ENCODE assay signal across 19 cellular contexts in the genomic region with DNA sequence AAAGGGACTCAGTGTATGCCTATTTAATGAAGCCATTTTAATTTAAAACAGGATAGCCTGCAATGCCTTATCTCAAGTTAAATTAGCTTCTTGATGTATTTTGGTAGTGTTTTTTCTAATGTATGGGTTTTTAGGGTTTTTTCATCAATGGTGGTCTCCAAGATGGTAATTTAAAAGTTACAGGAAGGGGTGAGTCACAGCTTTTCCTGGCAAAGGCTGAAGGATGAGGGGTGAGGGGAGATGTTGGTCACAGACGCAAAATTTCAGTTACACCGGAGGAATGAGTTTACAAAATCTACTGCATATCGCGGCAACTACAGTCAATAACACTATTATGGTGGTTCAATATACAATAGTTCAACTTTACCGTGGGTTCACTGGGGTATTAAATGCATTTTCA. TPM values are rescaled to one million over a fixed set of nuclear protein-coding genes. Genes with fewer than 3 reads are reported as not detected.
DNase-seq lines count a peak whose midpoint lies in the region; ATAC-seq and TF ChIP-seq lines count a peak whose summit lies in the region.
"Had no signal": no experiment of that assay in that cellular context is flagged by ENCODE, and none has a peak within 500 bp of the region (broad histone marks: within the 10 kb centered on the region; RNA-seq: fewer than 3 reads in every experiment).

No MANE protein-coding gene starts in this region.

- TF ChIP-seq CTCF in natural killer cell (IDR thresholded peaks at IDR 0.05) = no peak
- no peak for TF ChIP-seq CTCF in fibroblast of lung (conservative IDR thresholded peaks at IDR 0.05 in 1 of 2, IDR thresholded peaks at IDR 0.05 in 1 of 2; ENCODE audit: low read depth in 1 of 2, low read length in 2 of 2)
- TF ChIP-seq CTCF in tibial artery (IDR thresholded peaks at IDR 0.05) = no peak

- intact Hi-C loops in natural killer cell (cut with micrococcal nuclease) (no loop called here), tibial artery (cut with DNase I; ENCODE audit: low total_unique reads) (no loop called here)

- H3K4me1 ChIP-seq in fibroblast of lung (ENCODE audit: control insufficient read depth, extremely low read depth, insufficient read depth, low read length) = no peaks in the 10 kb centered on the region
- H3K4me1 ChIP-seq in tibial artery = peaks cover 0 to 69% (median 29%) of the 10 kb centered on the region in 4 donors

- peak overlapping the region; percentile 1 for H3K4me3 Mint-ChIP-seq in natural killer cell treated with Interleukin-12 subunit alpha and Interleukin-12 subunit beta and Interleukin-15 and Interleukin-18, amount 100 ng/mL, for 72 hours
- no peak overlapping the region for H3K4me3 Mint-ChIP-seq in natural killer cell
- no peak overlapping the region for H3K4me3 Mint-ChIP-seq in activated CD8-positive, alpha-beta T cell treated with anti-CD3 and anti-CD28 coated beads, Interleukin-2, amount 10 ng/mL, durations not matched to agents 7 days and 5 days
- H3K4me3 Mint-ChIP-seq: H9, HFFc6 had no signal

- H3K4me3 ChIP-seq in fibroblast of lung (replicated peaks in 1 of 4; ENCODE audit: control extremely low read depth in 1 of 4, insufficient read depth in 1 of 4, low read depth in 3 of 4, low read length in 4 of 4) (no peak overlapping the region), tibial artery (no peak overlapping the region)
- H3K4me3 ChIP-seq: GM23248 had no signal

- H3K36me3 ChIP-seq in fibroblast of lung (ENCODE audit: control insufficient read depth, insufficient read depth, low read length) (no peaks in the 10 kb centered on the region), tibial artery (no peaks in the 10 kb centered on the region)

- no peaks in the 10 kb centered on the region for H3K27me3 ChIP-seq in fibroblast of lung (ENCODE audit: control insufficient read depth, insufficient read depth, low read length)
- no peaks in the 10 kb centered on the region for H3K27me3 ChIP-seq in tibial artery

- CTCF ChIA-PET in activated CD8-positive, alpha-beta T cell treated with anti-CD3 and anti-CD28 coated beads, Interleukin-2, amount 10 ng/mL, durations not matched to agents 7 days and 5 days (lab: Charles Lee) = no interaction called here

- no peaks in the 10 kb centered on the region for H3K79me2 ChIP-seq in fibroblast of lung (ENCODE audit: control insufficient read depth, insufficient read depth, low read length)

- POLR2A ChIA-PET in activated CD8-positive, alpha-beta T cell treated with anti-CD3 and anti-CD28 coated beads, Interleukin-2, amount 10 ng/mL, durations not matched to agents 7 days and 5 days (lab: Charles Lee) = no interaction called here

- H3K9me3 ChIP-seq in fibroblast of lung (ENCODE audit: control insufficient read depth, insufficient read depth, low read depth, low read length) (no peaks in the 10 kb centered on the region), tibial artery (peaks cover 0 to 6% (median 3%) of the 10 kb centered on the region in 3 donors)

- H3K27ac ChIP-seq in fibroblast of lung (ENCODE audit: insufficient read depth, low read length) = no peak overlapping the region
- H3K27ac ChIP-seq in tibial artery = peak overlapping the region; percentile 75 to 77
- H3K27ac ChIP-seq: 22Rv1, C4-2B, GM23248, KMS-11, RWPE1 had no signal

- no peak for DNase-seq in natural killer cell treated with Interleukin-12 subunit alpha and Interleukin-12 subunit beta and Interleukin-15 and Interleukin-18, amount 100 ng/mL, for 72 hours (ENCODE audit: low spot score)
- DNase-seq in natural killer cell (no peak), astrocyte of the hippocampus (ENCODE audit: low read depth, low spot score) (peak; percentile 48), fibroblast of lung (ENCODE audit: low read depth in 2 of 2) (peak; percentile 24 to 59), tibial artery (no peak), NCI-H1417 treated with DMSO at 0.1 percent for 48 hours (lab: John Stamatoyannopoulos, UW) (no peak)
- DNase-seq in stimulated activated naive CD8-positive, alpha-beta T cell treated with anti-CD3 and anti-CD28 coated beads, Interleukin-15, Interleukin-2, amounts not matched to agents 100 U/mL and 50 U/mL, for 24 hours = no peak
- DNase-seq in activated CD8-positive, alpha-beta T cell treated with anti-CD3 and anti-CD28 coated beads, Interleukin-2, amount 10 ng/mL, durations not matched to agents 7 days and 5 days = no peak
- DNase-seq: GM23248, H9, HFFc6, NCI-H1930, SHP77 treated with DMSO at 0.1 percent for 48 hours, SK-N-SH had no signal

- no peak overlapping the region for H2AFZ ChIP-seq in fibroblast of lung (ENCODE audit: low read length)
- H2AFZ ChIP-seq: GM23248 had no signal

- no peak overlapping the region for H3K4me2 ChIP-seq in fibroblast of lung (ENCODE audit: extremely low read depth, insufficient read depth, low read length)
- H3K4me2 ChIP-seq: KMS-11, SK-N-SH had no signal

- H3K9ac ChIP-seq in fibroblast of lung (ENCODE audit: insufficient read depth, low read length) = no peak overlapping the region
- H3K9ac ChIP-seq: GM23248, KMS-11, SK-N-SH had no signal

- peaks cover 21% of the 10 kb centered on the region for H3K36me3 Mint-ChIP-seq in natural killer cell treated with Interleukin-12 subunit alpha and Interleukin-12 subunit beta and Interleukin-15 and Interleukin-18, amount 100 ng/mL, for 72 hours
- no peaks in the 10 kb centered on the region for H3K36me3 Mint-ChIP-seq in natural killer cell
- H3K36me3 Mint-ChIP-seq in activated CD8-positive, alpha-beta T cell treated with anti-CD3 and anti-CD28 coated beads, Interleukin-2, amount 10 ng/mL, durations not matched to agents 7 days and 5 days (ENCODE audit: low read depth) = no peaks in the 10 kb centered on the region

- no peaks in the 10 kb centered on the region for H4K20me1 ChIP-seq in fibroblast of lung (ENCODE audit: control insufficient read depth, extremely low read depth, insufficient read depth, low read length)

- ATAC-seq in natural killer cell treated with Interleukin-12 subunit alpha and Interleukin-12 subunit beta and Interleukin-15 and Interleukin-18, amount 100 ng/mL, for 72 hours = no peak
- ATAC-seq in natural killer cell = no peak
- ATAC-seq in stimulated activated naive CD8-positive, alpha-beta T cell treated with anti-CD3 and anti-CD28 coated beads, Interleukin-15, Interleukin-2, amounts not matched to agents 100 U/mL and 50 U/mL, for 24 hours = no peak
- no peak for ATAC-seq in activated CD8-positive, alpha-beta T cell treated with anti-CD3 and anti-CD28 coated beads, Interleukin-2, amount 10 ng/mL, durations not matched to agents 7 days and 5 days
- ATAC-seq: HepG2 had no signal

- H3K27me3 Mint-ChIP-seq in natural killer cell treated with Interleukin-12 subunit alpha and Interleukin-12 subunit beta and Interleukin-15 and Interleukin-18, amount 100 ng/mL, for 72 hours = peaks cover 25 to 31% of the 10 kb centered on the region in 2 donors
- H3K27me3 Mint-ChIP-seq in natural killer cell (ENCODE audit: low read depth in 2 of 2) = peaks cover 6 to 9% of the 10 kb centered on the region in 2 donors
- H3K27me3 Mint-ChIP-seq in activated CD8-positive, alpha-beta T cell treated with anti-CD3 and anti-CD28 coated beads, Interleukin-2, amount 10 ng/mL, durations not matched to agents 7 days and 5 days (ENCODE audit: low read depth) = peaks cover 4% of the 10 kb centered on the region

- H3K4me1 Mint-ChIP-seq in natural killer cell treated with Interleukin-12 subunit alpha and Interleukin-12 subunit beta and Interleukin-15 and Interleukin-18, amount 100 ng/mL, for 72 hours (ENCODE audit: low read depth in 2 of 2) = peaks cover 3 to 4% of the 10 kb centered on the region in 2 donors
- H3K4me1 Mint-ChIP-seq in natural killer cell = no peaks in the 10 kb centered on the region
- no peaks in the 10 kb centered on the region for H3K4me1 Mint-ChIP-seq in activated CD8-positive, alpha-beta T cell treated with anti-CD3 and anti-CD28 coated beads, Interleukin-2, amount 10 ng/mL, durations not matched to agents 7 days and 5 days (ENCODE audit: low read depth)

- no peak overlapping the region for H3K27ac Mint-ChIP-seq in natural killer cell treated with Interleukin-12 subunit alpha and Interleukin-12 subunit beta and Interleukin-15 and Interleukin-18, amount 100 ng/mL, for 72 hours
- no peak overlapping the region for H3K27ac Mint-ChIP-seq in natural killer cell
- no peak overlapping the region for H3K27ac Mint-ChIP-seq in activated CD8-positive, alpha-beta T cell treated with anti-CD3 and anti-CD28 coated beads, Interleukin-2, amount 10 ng/mL, durations not matched to agents 7 days and 5 days
- H3K27ac Mint-ChIP-seq: H9, HFFc6 had no signal

- peaks cover 4% of the 10 kb centered on the region for H3K9me3 Mint-ChIP-seq in natural killer cell treated with Interleukin-12 subunit alpha and Interleukin-12 subunit beta and Interleukin-15 and Interleukin-18, amount 100 ng/mL, for 72 hours
- H3K9me3 Mint-ChIP-seq in natural killer cell = peaks cover 7 to 9% of the 10 kb centered on the region in 2 donors
- peaks cover 9% of the 10 kb centered on the region for H3K9me3 Mint-ChIP-seq in activated CD8-positive, alpha-beta T cell treated with anti-CD3 and anti-CD28 coated beads, Interleukin-2, amount 10 ng/mL, durations not matched to agents 7 days and 5 days (ENCODE audit: insufficient read depth)

RNA-seq across cellular contexts. Expression of gene CCDC3, which starts 31.6 kb away (rescaled TPM):
- under 1 TPM in 1 of 2 donors, not detected in 1; 0.45 TPM for total RNA-seq in natural killer cell treated with Interleukin-12 subunit alpha and Interleukin-12 subunit beta and Interleukin-15 and Interleukin-18, amount 100 ng/mL, for 72 hours
- total RNA-seq in natural killer cell (under 1 TPM; 0.21 to 0.23 (median 0.23) TPM), fibroblast of lung (0.26 and 0.33 TPM in 2 replicates)
- polyA plus RNA-seq in fibroblast of lung = 0.36 and 0.65 TPM in 2 replicates
- polyA plus RNA-seq in fibroblast of lung (2012) = 0.30 and 0.37 TPM in 2 replicates
- polyA minus RNA-seq in fibroblast of lung (ENCODE audit: low replicate concordance) = 0.15 and 1.8 TPM in 2 replicates
- total RNA-seq in activated CD8-positive, alpha-beta T cell treated with anti-CD3 and anti-CD28 coated beads, Interleukin-2, amount 10 ng/mL, durations not matched to agents 7 days and 5 days = not detected
- total RNA-seq: GM23248, HepG2 had no signal
- polyA plus RNA-seq: GM23248, HepG2 had no signal

Comparison
In these comparisons a context has a peak if more than half of its experiments do, and no peak if none do; other contexts are left out.
1. DNase-seq: peak in astrocyte of the hippocampus (single experiment) and fibroblast of lung (2 of 2); none in natural killer cell treated with Interleukin-12 subunit alpha and Interleukin-12 subunit beta and Interleukin-15 and Interleukin-18, amount 100 ng/mL, for 72 hours (single experiment), natural killer cell (single experiment), tibial artery (0 of 2), stimulated activated naive CD8-positive, alpha-beta T cell treated with anti-CD3 and anti-CD28 coated beads, Interleukin-15, Interleukin-2, amounts not matched to agents 100 U/mL and 50 U/mL, for 24 hours (single experiment), NCI-H1417 treated with DMSO at 0.1 percent for 48 hours (single experiment) and activated CD8-positive, alpha-beta T cell treated with anti-CD3 and anti-CD28 coated beads, Interleukin-2, amount 10 ng/mL, durations not matched to agents 7 days and 5 days (single experiment).